Comparison of ENCODE assay signal across 26 cellular contexts in genomic region chr7:134482858-134483257, GRCh38. TPM values are rescaled to one million over a fixed set of nuclear protein-coding genes. Genes with fewer than 3 reads are reported as not detected.
"Had no signal": no experiment of that assay in that cellular context is flagged by ENCODE, and none has a peak within 500 bp of the region (broad histone marks: within the 10 kb centered on the region; RNA-seq: fewer than 3 reads in every experiment).

No MANE protein-coding gene starts in this region.

- DNase-seq: dermis blood vessel endothelial cell; dorsolateral prefrontal cortex; effector CD4-positive, alpha-beta T cell; effector memory CD4-positive, alpha-beta T cell; erythroblast; esophagus squamous epithelium; foreskin fibroblast; foreskin melanocyte; gastrocnemius medialis; glutamatergic neuron; head of caudate nucleus; heart right ventricle; hippocampal formation; left cardiac atrium; left lung; left ventricle myocardium superior; lower lobe of right lung; mesenchymal stem cell; midbrain; naive thymus-derived CD4-positive, alpha-beta T cell had no signal

- H3K9me3 ChIP-seq: esophagus squamous epithelium, gastrocnemius medialis, lower lobe of right lung had no signal

- H3K4me1 Mint-ChIP-seq: naive thymus-derived CD4-positive, alpha-beta T cell had no signal

- H3K27ac ChIP-seq: coronary artery, dorsolateral prefrontal cortex, epithelial cell of prostate, esophagus squamous epithelium, gastrocnemius medialis, heart right ventricle, left lung, lower lobe of right lung had no signal

- H3K4me3 Mint-ChIP-seq: naive thymus-derived CD4-positive, alpha-beta T cell had no signal

- H3K4me3 ChIP-seq: coronary artery, dorsolateral prefrontal cortex, esophagus squamous epithelium, gastrocnemius medialis, heart right ventricle, left lung, lower lobe of right lung had no signal

- H3K27me3 ChIP-seq: gastrocnemius medialis, heart right ventricle, left lung had no signal

- H3K4me1 ChIP-seq: left lung, lower lobe of right lung had no signal

- H3K36me3 ChIP-seq: esophagus squamous epithelium, gastrocnemius medialis, heart right ventricle, left lung, lower lobe of right lung had no signal

- H3K27ac Mint-ChIP-seq: naive thymus-derived CD4-positive, alpha-beta T cell had no signal

RNA-seq across cellular contexts. Expression of gene AKR1B10, which starts 44.5 kb away (rescaled TPM):
- total RNA-seq: dermis blood vessel endothelial cell; glomerular endothelial cell; kidney epithelial cell; left lung; lower lobe of right lung; lung microvascular endothelial cell; mononuclear cell; naive thymus-derived CD4-positive, alpha-beta T cell had no signal
- polyA plus RNA-seq: naive thymus-derived CD4-positive, alpha-beta T cell had no signal
